36 cellular contexts compared by ENCODE assay signal in genomic region chr1:80113168-80114038, GRCh38.
"Had no signal": no experiment of that assay in that cellular context is flagged by ENCODE, and none has a peak within 500 bp of the region (broad histone marks: within the 10 kb centered on the region; RNA-seq: fewer than 3 reads in every experiment).

No MANE protein-coding gene starts in this region.

- H3K4me1 Mint-ChIP-seq: activated CD4-positive, alpha-beta T cell treated with anti-CD3 and anti-CD28 coated beads, Interleukin-2, amount 10 ng/mL, durations not matched to agents 24 days and 14 days; activated naive CD8-positive, alpha-beta T cell treated with anti-CD3 and anti-CD28 coated beads for 36 hours; activated T-helper 17 cell treated with anti-CD3 and anti-CD28 coated beads, Interleukin-2, amount 50 U/mL, for 72 hours had no signal

- ATAC-seq: activated CD8-positive, alpha-beta T cell treated with anti-CD3 and anti-CD28 coated beads for 36 hours; activated T-cell treated with anti-CD3 and anti-CD28 coated beads, Interleukin-2, amount 50 U/mL, for 72 hours; activated T-helper 17 cell treated with anti-CD3 and anti-CD28 coated beads, Interleukin-2, amount 50 U/mL, for 72 hours; PC-3 had no signal

- DNase-seq: activated CD4-positive, alpha-beta T cell treated with anti-CD3 and anti-CD28 coated beads for 1 hour; activated CD4-positive, alpha-beta T cell treated with anti-CD3 and anti-CD28 coated beads, Interleukin-2, amount 10 ng/mL, durations not matched to agents 24 days and 14 days; activated CD4-positive, alpha-beta T cell treated with anti-CD3 and anti-CD28 coated beads, Interleukin-2, amount 50 U/mL, for 4 hours; activated CD4-positive, CD25-positive, alpha-beta regulatory T cell; activated CD8-positive, alpha-beta T cell treated with anti-CD3 and anti-CD28 coated beads for 36 hours; activated effector memory CD4-positive, alpha-beta T cell treated with anti-CD3 and anti-CD28 coated beads, Interleukin-2, amount 50 U/mL, for 16 hours; activated naive CD4-positive, alpha-beta T cell; activated naive CD4-positive, alpha-beta T cell treated with anti-CD3 and anti-CD28 coated beads, Interleukin-2, amount 50 U/mL, for 16 hours; activated naive CD8-positive, alpha-beta T cell treated with anti-CD3 and anti-CD28 coated beads for 36 hours; activated T-cell treated with anti-CD3 and anti-CD28 coated beads, Interleukin-2, amount 50 U/mL, for 1 hour; activated T-cell treated with anti-CD3 and anti-CD28 coated beads, Interleukin-2, amount 50 U/mL, for 72 hours; amniotic stem cell; aorta; brain microvascular endothelial cell; central memory CD4-positive, alpha-beta T cell; Karpas-422; KBM-7; MG63; NCI-H1048; NCI-H1105 treated with DMSO at 0.1 percent for 48 hours; NCI-H1436; NCI-H1694; NCI-H1930; NCI-H2081 treated with DMSO at 0.1 percent for 48 hours; NCI-H226; NCI-H510A; NCI-H526; NCI-H748 treated with DMSO at 0.1 percent for 48 hours; NK-92 treated with Interleukin-12 subunit alpha and Interleukin-12 subunit beta, amount 100 ng/mL, for 24 hours; PC-3; Peyer's patch; RPMI8226; SHP77 treated with DMSO at 0.1 percent for 48 hours; T1000; WERI-Rb-1 had no signal

- H3K27me3 ChIP-seq: brain microvascular endothelial cell, MG63, Peyer's patch had no signal

- H3K9me3 ChIP-seq: MG63 had no signal

- H3K4me1 ChIP-seq: Peyer's patch had no signal

- H3K36me3 Mint-ChIP-seq: activated naive CD8-positive, alpha-beta T cell treated with anti-CD3 and anti-CD28 coated beads for 36 hours had no signal

- H3K27ac Mint-ChIP-seq: activated CD4-positive, alpha-beta T cell treated with anti-CD3 and anti-CD28 coated beads, Interleukin-2, amount 10 ng/mL, durations not matched to agents 24 days and 14 days; activated CD8-positive, alpha-beta T cell treated with anti-CD3 and anti-CD28 coated beads for 36 hours; activated naive CD8-positive, alpha-beta T cell treated with anti-CD3 and anti-CD28 coated beads for 36 hours; activated T-cell treated with anti-CD3 and anti-CD28 coated beads, Interleukin-2, amount 50 U/mL, for 72 hours; activated T-helper 17 cell treated with anti-CD3 and anti-CD28 coated beads, Interleukin-2, amount 50 U/mL, for 72 hours had no signal

- H3K36me3 ChIP-seq: brain microvascular endothelial cell, MG63, Peyer's patch, WERI-Rb-1 had no signal

- H3K27me3 Mint-ChIP-seq: activated CD4-positive, alpha-beta T cell treated with anti-CD3 and anti-CD28 coated beads, Interleukin-2, amount 10 ng/mL, durations not matched to agents 24 days and 14 days; activated CD8-positive, alpha-beta T cell treated with anti-CD3 and anti-CD28 coated beads for 36 hours; activated naive CD8-positive, alpha-beta T cell treated with anti-CD3 and anti-CD28 coated beads for 36 hours; activated T-helper 17 cell treated with anti-CD3 and anti-CD28 coated beads, Interleukin-2, amount 50 U/mL, for 72 hours had no signal

- H3K27ac ChIP-seq: brain microvascular endothelial cell, Peyer's patch, WERI-Rb-1 had no signal

- H3K4me3 ChIP-seq: MG63, Peyer's patch had no signal

- H3K4me3 Mint-ChIP-seq: activated CD4-positive, alpha-beta T cell treated with anti-CD3 and anti-CD28 coated beads, Interleukin-2, amount 10 ng/mL, durations not matched to agents 24 days and 14 days; activated CD8-positive, alpha-beta T cell treated with anti-CD3 and anti-CD28 coated beads for 36 hours; activated naive CD8-positive, alpha-beta T cell treated with anti-CD3 and anti-CD28 coated beads for 36 hours; activated T-cell treated with anti-CD3 and anti-CD28 coated beads, Interleukin-2, amount 50 U/mL, for 72 hours; activated T-helper 17 cell treated with anti-CD3 and anti-CD28 coated beads, Interleukin-2, amount 50 U/mL, for 72 hours had no signal
